In the genomic region with DNA sequence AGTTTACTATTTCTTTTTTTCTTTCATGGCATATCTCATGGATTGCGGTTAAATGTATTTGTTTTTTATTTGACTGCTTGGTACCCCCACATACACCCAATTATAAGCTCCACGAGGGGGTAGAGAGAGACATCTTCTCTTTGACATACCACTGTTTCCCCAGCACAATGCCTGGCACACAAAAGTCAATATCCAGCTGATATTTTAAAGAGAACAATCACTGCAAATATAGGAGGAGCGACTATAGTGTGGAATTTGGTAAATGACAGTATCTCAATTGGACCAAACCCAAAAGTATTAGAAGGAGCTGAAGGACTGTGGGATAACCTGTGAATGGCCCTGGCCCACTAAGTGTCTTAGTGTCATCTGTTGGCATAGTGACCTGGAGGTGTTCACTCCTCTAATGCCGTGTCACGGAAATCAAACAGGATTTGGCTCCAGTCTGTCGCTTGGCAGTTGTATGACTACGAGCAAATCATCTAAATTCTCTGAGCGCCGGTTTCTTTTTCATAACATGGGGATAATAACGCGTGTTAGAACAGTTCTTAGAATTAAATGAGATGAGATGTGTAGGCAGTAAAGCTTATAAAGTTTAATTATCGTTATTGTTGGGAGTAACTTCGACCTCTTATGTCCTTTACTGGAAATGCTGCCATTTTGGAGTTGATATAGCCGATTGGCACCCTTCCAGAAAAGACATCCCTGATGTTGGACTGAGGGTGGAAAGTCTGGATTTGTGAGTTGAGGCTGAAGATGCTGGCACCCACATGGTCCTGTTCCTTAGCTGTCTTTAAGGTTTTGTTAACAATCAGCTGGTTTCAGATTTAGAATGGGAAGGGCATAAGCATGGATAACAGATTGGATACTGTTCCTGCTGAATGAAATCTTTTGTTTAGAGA, we compare ENCODE assay signal across 15 cellular contexts.
A peak's percentile ranks its signal among the peaks of the same experiment; 100 is the strongest.
DNase-seq lines count a peak whose midpoint lies in the region; ATAC-seq and TF ChIP-seq lines count a peak whose summit lies in the region.
"Had no signal": no experiment of that assay in that cellular context is flagged by ENCODE, and none has a peak within 500 bp of the region (broad histone marks: within the 10 kb centered on the region; RNA-seq: fewer than 3 reads in every experiment).

No MANE protein-coding gene starts in this region.

- no peaks in the 10 kb centered on the region for H3K9me3 ChIP-seq in mammary epithelial cell (replicated peaks; ENCODE audit: insufficient read depth, low read length)
- H3K9me3 ChIP-seq: spleen had no signal

- H3K36me3 Mint-ChIP-seq in activated CD8-positive, alpha-beta T cell treated with anti-CD3 and anti-CD28 coated beads for 36 hours (ENCODE audit: low read depth), result no peaks in the 10 kb centered on the region

- H3K9ac ChIP-seq in mammary epithelial cell (ENCODE audit: insufficient read depth, low read length), result no peak overlapping the region
- H3K9ac ChIP-seq: KMS-11 had no signal

- H3K9me3 Mint-ChIP-seq in activated CD8-positive, alpha-beta T cell treated with anti-CD3 and anti-CD28 coated beads for 36 hours, result no peaks in the 10 kb centered on the region
- H3K9me3 Mint-ChIP-seq: H9 had no signal

- no peaks in the 10 kb centered on the region for H4K20me1 ChIP-seq in mammary epithelial cell (ENCODE audit: insufficient read depth, low read length)

- H3K4me1 Mint-ChIP-seq in activated CD8-positive, alpha-beta T cell treated with anti-CD3 and anti-CD28 coated beads for 36 hours (ENCODE audit: low read depth), result no peaks in the 10 kb centered on the region

- H2AFZ ChIP-seq in mammary epithelial cell (ENCODE audit: low read depth, low read length), result peak overlapping the region; percentile 36

- H3K27me3 ChIP-seq in mammary epithelial cell (ENCODE audit: insufficient read depth, low read length), result no peaks in the 10 kb centered on the region

- H3K27ac Mint-ChIP-seq in activated CD8-positive, alpha-beta T cell treated with anti-CD3 and anti-CD28 coated beads for 36 hours, result no peak overlapping the region

- peaks cover 34% of the 10 kb centered on the region for H3K4me1 ChIP-seq in mammary epithelial cell (ENCODE audit: insufficient read depth, low read length)
- H3K4me1 ChIP-seq: spleen had no signal

- H3K4me2 ChIP-seq in mammary epithelial cell (ENCODE audit: insufficient read depth, low read depth, low read length), result peak overlapping the region; percentile 32
- H3K4me2 ChIP-seq: KMS-11 had no signal

- ATAC-seq in left lobe of liver, result peak; percentile 49
- ATAC-seq in activated CD8-positive, alpha-beta T cell treated with anti-CD3 and anti-CD28 coated beads for 36 hours, result no peak

- no peak for TF ChIP-seq CTCF in mammary epithelial cell (conservative IDR thresholded peaks at IDR 0.05 in 1 of 2, IDR thresholded peaks at IDR 0.05 in 1 of 2; ENCODE audit: extremely low read depth in 1 of 2, insufficient read depth in 1 of 2, low read depth in 1 of 2, low read length in 2 of 2)
- TF ChIP-seq CTCF in activated CD8-positive, alpha-beta T cell treated with anti-CD3 and anti-CD28 coated beads for 36 hours (IDR thresholded peaks at IDR 0.05), result no peak

- H3K27ac ChIP-seq in mammary epithelial cell (ENCODE audit: insufficient read depth, low read depth, low read length), result no peak overlapping the region
- H3K27ac ChIP-seq: KMS-11, spleen had no signal

- in situ Hi-C loops in mammary epithelial cell (cut with MboI; ENCODE audit: low sequenced_read_pairs in 2 of 2), result no loop called here

- 38% methylated on average over 14 of the region's 14 CpGs for whole genome bisulfite sequencing in mammary epithelial cell (ENCODE audit: low coverage, missing lambda C conversion rate)

- CTCF ChIA-PET in mammary epithelial cell (lab: Charles Lee; ENCODE audit: low non-redundant PET), result no interaction called here
- CTCF ChIA-PET in activated CD8-positive, alpha-beta T cell treated with anti-CD3 and anti-CD28 coated beads for 36 hours (lab: Charles Lee), result interaction anchor here (0.7 kb wide), 1 partner anchor 20 kb away, joined by 3 read pairs; no protein-coding TSS in a partner anchor

- no peaks in the 10 kb centered on the region for H3K79me2 ChIP-seq in mammary epithelial cell (ENCODE audit: insufficient read depth, low read length)

- dilution Hi-C loops in mammary epithelial cell (cut with HindIII; ENCODE audit: low sequenced_read_pairs), result no loop called here

- DNase-seq in DMS79 (lab: John Stamatoyannopoulos, UW) (peak; percentile 79), NCI-H2196 treated with DMSO at 0.1 percent for 48 hours (lab: John Stamatoyannopoulos, UW; ENCODE audit: unreplicated experiment) (peak; percentile 39), mammary epithelial cell (peak; percentile 48), left lobe of liver (ENCODE audit: low spot score) (no peak)
- DNase-seq in activated CD8-positive, alpha-beta T cell treated with anti-CD3 and anti-CD28 coated beads for 36 hours, result no peak
- DNase-seq in activated CD8-positive, alpha-beta memory T cell treated with anti-CD3 and anti-CD28 coated beads for 24 hours, result no peak
- DNase-seq in stimulated activated CD4-positive, alpha-beta T cell treated with anti-CD3 and anti-CD28 coated beads, Interleukin-4, amount 100 ng/mL, for 4 hours, result no peak
- DNase-seq in effector CD8-positive, alpha-beta T cell (lab: John Stamatoyannopoulos, UW), result no peak
- DNase-seq: activated effector memory CD4-positive, alpha-beta T cell treated with anti-CD3 and anti-CD28 coated beads, Interleukin-2, amount 50 U/mL, for 16 hours; aorta; DMS153; H9; NCI-H1694; spleen had no signal

- H3K36me3 ChIP-seq in mammary epithelial cell (ENCODE audit: insufficient read depth, low read length), result no peaks in the 10 kb centered on the region
- H3K36me3 ChIP-seq: spleen had no signal

- peaks cover 19% of the 10 kb centered on the region for H3K27me3 Mint-ChIP-seq in activated CD8-positive, alpha-beta T cell treated with anti-CD3 and anti-CD28 coated beads for 36 hours

- POLR2A ChIA-PET in activated CD8-positive, alpha-beta T cell treated with anti-CD3 and anti-CD28 coated beads for 36 hours (lab: Charles Lee), result no interaction called here

- H3K4me3 Mint-ChIP-seq in activated CD8-positive, alpha-beta T cell treated with anti-CD3 and anti-CD28 coated beads for 36 hours, result no peak overlapping the region
- H3K4me3 Mint-ChIP-seq: H9 had no signal

- H3K4me3 ChIP-seq in mammary epithelial cell (replicated peaks in 1 of 3; ENCODE audit: insufficient read depth in 1 of 3, low read depth in 2 of 3, low read length in 3 of 3), result no peak overlapping the region
- H3K4me3 ChIP-seq: spleen had no signal

- BruUV-seq in mammary epithelial cell (replicated peaks; lab: Mats Ljungman, UMichigan), result no TSS peak

- intact Hi-C loops in mammary epithelial cell (cut with micrococcal nuclease), result no loop called here
- intact Hi-C loops in activated CD8-positive, alpha-beta T cell treated with anti-CD3 and anti-CD28 coated beads for 36 hours (cut with micrococcal nuclease), result no loop called here

Comparison
In these comparisons a context has a peak if more than half of its experiments do, and no peak if none do; other contexts are left out.
1. DNase-seq: peak in DMS79 (single experiment), NCI-H2196 treated with DMSO at 0.1 percent for 48 hours (single experiment) and mammary epithelial cell (single experiment); none in left lobe of liver (single experiment), activated CD8-positive, alpha-beta T cell treated with anti-CD3 and anti-CD28 coated beads for 36 hours (single experiment), activated CD8-positive, alpha-beta memory T cell treated with anti-CD3 and anti-CD28 coated beads for 24 hours (single experiment), stimulated activated CD4-positive, alpha-beta T cell treated with anti-CD3 and anti-CD28 coated beads, Interleukin-4, amount 100 ng/mL, for 4 hours (0 of 2) and effector CD8-positive, alpha-beta T cell (single experiment).